8 cellular contexts compared by ENCODE assay signal in the genomic region with DNA sequence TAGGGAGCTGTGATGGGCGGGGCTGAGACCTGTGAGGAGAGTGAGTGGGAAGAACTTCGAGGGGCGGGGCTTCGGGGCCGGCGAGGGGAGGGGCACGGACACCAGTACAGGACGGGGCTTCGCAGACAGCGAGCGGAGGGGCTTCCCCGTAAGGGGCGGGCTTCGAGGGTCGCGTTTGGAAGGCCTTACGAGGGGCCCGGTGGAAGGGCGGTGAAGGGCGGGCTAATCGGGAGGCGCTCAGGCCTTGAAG. TPM values are rescaled to one million over a fixed set of nuclear protein-coding genes. Genes with fewer than 3 reads are reported as not detected.
A peak's percentile ranks its signal among the peaks of the same experiment; 100 is the strongest.
DNase-seq lines count a peak whose midpoint lies in the region; ATAC-seq and TF ChIP-seq lines count a peak whose summit lies in the region.

No MANE protein-coding gene starts in this region.

- H3K36me3 ChIP-seq in vagina, result no peaks in the 10 kb centered on the region

- peak; percentile 98 for DNase-seq in ELF-1 (ENCODE audit: low read depth, low spot score)
- DNase-seq in NCI-H1436 (lab: John Stamatoyannopoulos, UW), result peak; percentile 99
- DNase-seq in T follicular helper cell (ENCODE audit: low read depth), result peak; percentile 95
- peak; percentile 98 for DNase-seq in left cardiac atrium
- peak; percentile 76 for DNase-seq in putamen (ENCODE audit: low spot score)
- DNase-seq in vagina (ENCODE audit: extremely low spot score in 2 of 2), result peak in 1 of 2 donors; percentile 98

- peak overlapping the region; percentile 51 for H3K27ac ChIP-seq in adipose tissue (ENCODE audit: low read depth, low read length)
- peak overlapping the region; percentile 100 for H3K27ac ChIP-seq in vagina

- TF ChIP-seq CTCF in vagina (IDR thresholded peaks at IDR 0.05), result no peak

- WGBS in adipose tissue, 3 donors, result 0 to 1% (median 0%) methylated on average over 22 of the region's 22 CpGs

- H3K4me1 ChIP-seq in vagina, result peaks cover 48% of the 10 kb centered on the region

- ATAC-seq in HG02642 (IDR thresholded peaks at IDR 0.05; ENCODE audit: poor library complexity, unreplicated experiment) (peak; percentile 50), left cardiac atrium (peak; percentile 88 to 89)

- H3K9me3 ChIP-seq in vagina, result no peaks in the 10 kb centered on the region

- H3K27me3 ChIP-seq in vagina, result no peaks in the 10 kb centered on the region

- TF ChIP-seq POLR2A in vagina (IDR thresholded peaks at IDR 0.05), result peak in 1 of 2 donors; percentile 80

- intact Hi-C loops in left cardiac atrium (cut with DNase I) (loop anchor here in 1 of 2 donors (10.0 kb wide), 1 partner anchor 264 kb away; no protein-coding TSS in a partner anchor), vagina (cut with DNase I) (loop anchor here (2.0 kb wide), 1 partner anchor 14 kb away; no protein-coding TSS in a partner anchor)

- H3K4me3 ChIP-seq in vagina, result peak overlapping the region; percentile 67 to 82

RNA-seq across cellular contexts. Expression of gene EMP3, which starts 4.1 kb away (rescaled TPM):
- polyA plus RNA-seq in adipose tissue, result 100 to 1,000 TPM in 1 of 3 donors, 10 to 100 TPM in 1, 1 to 10 TPM in 1; 8.6 to 115 (median 89.1) TPM
- 10 to 100 TPM; 89.9 TPM for total RNA-seq in left cardiac atrium
- total RNA-seq in vagina, result 55.2 TPM

RNA-seq across cellular contexts. Expression of gene TMEM143, which starts 42.4 kb away (rescaled TPM):
- 10 to 100 TPM in 1 of 3 donors, 1 to 10 TPM in 2; 3.8 to 12.8 (median 7.4) TPM for polyA plus RNA-seq in adipose tissue
- total RNA-seq in left cardiac atrium (10 to 100 TPM; 30.5 to 43.0 TPM), vagina (3.2 TPM)

RNA-seq across cellular contexts. Expression of gene SYNGR4, which starts 42.9 kb away (rescaled TPM):
- polyA plus RNA-seq in adipose tissue, result under 1 TPM in 1 of 3 donors, not detected in 2; 0.94 TPM
- total RNA-seq in left cardiac atrium (not detected), vagina (not detected)

RNA-seq across cellular contexts. Expression of gene ZNF114, which starts 51.4 kb away (rescaled TPM):
- 1 to 10 TPM in 1 of 3 donors, under 1 TPM in 1, not detected in 1; 0.07 to 1.9 TPM for polyA plus RNA-seq in adipose tissue
- total RNA-seq in left cardiac atrium, result under 1 TPM; 0.39 to 0.74 TPM
- not detected for total RNA-seq in vagina
